5 cellular contexts compared by ENCODE assay signal in the genomic region with DNA sequence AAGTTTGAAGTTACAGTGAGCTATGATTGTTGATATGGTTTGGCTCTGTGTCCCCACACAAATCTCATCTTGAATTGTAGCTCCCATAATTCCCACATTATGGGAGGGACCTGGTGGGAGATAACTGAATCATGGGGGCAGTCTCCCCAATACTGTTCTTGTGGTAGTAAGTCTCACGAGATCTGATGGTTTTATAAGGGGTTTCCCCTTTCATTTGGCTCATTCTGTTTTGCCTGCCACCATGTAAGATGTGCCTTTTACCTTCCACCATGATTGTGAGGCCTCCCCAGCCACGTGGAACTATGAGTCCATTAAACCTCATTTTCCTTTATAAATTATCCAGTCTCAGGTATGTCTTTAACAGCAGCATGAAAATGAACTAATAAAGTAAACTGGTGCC. TPM values are rescaled to one million over a fixed set of nuclear protein-coding genes. Genes with fewer than 3 reads are reported as not detected.
DNase-seq lines count a peak whose midpoint lies in the region; ATAC-seq, FAIRE-seq and TF ChIP-seq lines count a peak whose summit lies in the region.
"Not testable (repeated sequence)": the region's sequence is repeated elsewhere in the genome, so short reads cannot be mapped to it uniquely, and the experiment has no call there.

No MANE protein-coding gene starts in this region.

- peaks cover 67% of the 10 kb centered on the region for H3K9me3 ChIP-seq in A549
- H3K9me3 ChIP-seq in K562 (replicated peaks; ENCODE audit: control insufficient read depth, insufficient read depth, low read depth, low read length) = peaks cover 22% of the 10 kb centered on the region

- TF ChIP-seq POLR2A in A549 (IDR thresholded peaks at IDR 0.05; ENCODE audit: low read length); K562 (conservative IDR thresholded peaks at IDR 0.05): not testable (repeated sequence)

- in situ Hi-C loops in K562 (cut with MboI) = not testable (repeated sequence)

- not testable (repeated sequence) for H3K4me3 ChIP-seq in A549, K562

- not testable (repeated sequence) for H3K79me2 ChIP-seq in K562 (ENCODE audit: control insufficient read depth, insufficient read depth, low read length)

- not testable (repeated sequence) for H3K4me2 ChIP-seq in A549; K562 (ENCODE audit: insufficient read depth, low read length)

- peaks cover 26% of the 10 kb centered on the region for H3K9me3 Mint-ChIP-seq in activated CD8-positive, alpha-beta T cell treated with anti-CD3 and anti-CD28 coated beads for 36 hours
- H3K9me3 Mint-ChIP-seq in endothelial cell (ENCODE audit: unreplicated experiment) = peaks cover 32% of the 10 kb centered on the region
- not testable (repeated sequence) for H3K9me3 Mint-ChIP-seq in stimulated activated effector memory CD8-positive, alpha-beta T cell treated with anti-CD3 and anti-CD28 coated beads, Interleukin-12 subunit alpha, Interleukin-12 subunit beta, amount 100 ng/mL, for 72 hours

- H3K27ac ChIP-seq in A549; K562 (ENCODE audit: extremely low read depth, low read depth, low read length): not testable (repeated sequence)

- peaks cover 66% of the 10 kb centered on the region for H3K36me3 Mint-ChIP-seq in activated CD8-positive, alpha-beta T cell treated with anti-CD3 and anti-CD28 coated beads for 36 hours (ENCODE audit: low read depth)
- peaks cover 90% of the 10 kb centered on the region for H3K36me3 Mint-ChIP-seq in endothelial cell (ENCODE audit: low read depth, unreplicated experiment)
- H3K36me3 Mint-ChIP-seq in stimulated activated effector memory CD8-positive, alpha-beta T cell treated with anti-CD3 and anti-CD28 coated beads, Interleukin-12 subunit alpha, Interleukin-12 subunit beta, amount 100 ng/mL, for 72 hours = peaks cover 66% of the 10 kb centered on the region

- H3K9me1 ChIP-seq in K562 (ENCODE audit: control insufficient read depth, insufficient read depth, low read length) = not testable (repeated sequence)

- intact Hi-C loops in activated CD8-positive, alpha-beta T cell treated with anti-CD3 and anti-CD28 coated beads for 36 hours (cut with micrococcal nuclease); K562 (cut with micrococcal nuclease): not testable (repeated sequence)

- TF ChIP-seq RAD21 in A549 (conservative IDR thresholded peaks at IDR 0.05 in 1 of 2, IDR thresholded peaks at IDR 0.05 in 1 of 2); K562 (CRISPR knock-in tag; conservative IDR thresholded peaks at IDR 0.05 in 1 of 2, IDR thresholded peaks at IDR 0.05 in 1 of 2): not testable (repeated sequence)

- 98% methylated on average over 2 of the region's 2 CpGs for WGBS in A549 (ENCODE audit: missing lambda C conversion rate)
- WGBS in K562 (ENCODE audit: insufficient coverage, low coverage, missing lambda C conversion rate) = 50% methylated on average over 2 of the region's 2 CpGs

- not testable (repeated sequence) for H2AFZ ChIP-seq in K562 (ENCODE audit: low read depth, low read length)

- not testable (repeated sequence) for FAIRE-seq in A549 (lab: Jason Lieb, UNC); K562 (lab: Jason Lieb, UNC)

- H3K4me1 ChIP-seq in A549; K562 (replicated peaks in 1 of 2; ENCODE audit: control insufficient read depth in 2 of 2, insufficient read depth in 2 of 2, low read length in 2 of 2): not testable (repeated sequence)

- not testable (repeated sequence) for H3K9ac ChIP-seq in K562 (ENCODE audit: insufficient read depth in 1 of 2, low read depth in 2 of 2, low read length in 2 of 2)

- not testable (repeated sequence) for H3K27me3 Mint-ChIP-seq in activated CD8-positive, alpha-beta T cell treated with anti-CD3 and anti-CD28 coated beads for 36 hours; endothelial cell (ENCODE audit: unreplicated experiment)

- peaks cover 31% of the 10 kb centered on the region; the same call in 2 of the 3 replicates for H3K36me3 ChIP-seq in K562 (ENCODE audit: control insufficient read depth, insufficient read depth, low read length)

- DNase-seq in A549 (ENCODE audit: low read depth in 1 of 2, low spot score in 1 of 2); activated CD8-positive, alpha-beta T cell treated with anti-CD3 and anti-CD28 coated beads for 36 hours; K562 (ENCODE audit: extremely low read depth in 1 of 4, low spot score in 3 of 4); endothelial cell (ENCODE audit: low spot score); stimulated activated effector memory CD8-positive, alpha-beta T cell treated with anti-CD3 and anti-CD28 coated beads, Interleukin-12 subunit alpha, Interleukin-12 subunit beta, amount 100 ng/mL, for 72 hours (ENCODE audit: low spot score in 2 of 2): not testable (repeated sequence)

- not testable (repeated sequence) for H3K27me3 ChIP-seq in K562 (ENCODE audit: control insufficient read depth in 2 of 2, insufficient read depth in 2 of 2, low read length in 2 of 2)

- not testable (repeated sequence) for TF ChIP-seq CTCF in A549 (IDR thresholded peaks at IDR 0.05); activated CD8-positive, alpha-beta T cell treated with anti-CD3 and anti-CD28 coated beads for 36 hours (IDR thresholded peaks at IDR 0.05); K562 (IDR thresholded peaks at IDR 0.05 in 2 of 3, conservative IDR thresholded peaks at IDR 0.05 in 1 of 3; ENCODE audit: insufficient read depth in 2 of 3, low read depth in 1 of 3, low read length in 3 of 3); endothelial cell (IDR thresholded peaks at IDR 0.05; ENCODE audit: unreplicated experiment)

- not testable (repeated sequence) for H3K4me3 Mint-ChIP-seq in activated CD8-positive, alpha-beta T cell treated with anti-CD3 and anti-CD28 coated beads for 36 hours; stimulated activated effector memory CD8-positive, alpha-beta T cell treated with anti-CD3 and anti-CD28 coated beads, Interleukin-12 subunit alpha, Interleukin-12 subunit beta, amount 100 ng/mL, for 72 hours
- H3K4me3 Mint-ChIP-seq in endothelial cell (ENCODE audit: unreplicated experiment) = peak overlapping the region; percentile 84

- H4K20me1 ChIP-seq in K562 (replicated peaks; ENCODE audit: control insufficient read depth, insufficient read depth, low read length) = not testable (repeated sequence)

- TF ChIP-seq EP300 in A549 (IDR thresholded peaks at IDR 0.05); K562 (IDR thresholded peaks at IDR 0.05; ENCODE audit: low read length): not testable (repeated sequence)

- CTCF ChIA-PET in A549 (lab: Yijun Ruan, JAX); activated CD8-positive, alpha-beta T cell treated with anti-CD3 and anti-CD28 coated beads for 36 hours (lab: Charles Lee); K562 (lab: Yijun Ruan, JAX; ENCODE audit: low intra/inter-chr PET ratio): not testable (repeated sequence)

- POLR2A ChIA-PET in A549 (lab: Yijun Ruan, JAX); activated CD8-positive, alpha-beta T cell treated with anti-CD3 and anti-CD28 coated beads for 36 hours (lab: Charles Lee); K562 (lab: Yijun Ruan, JAX): not testable (repeated sequence)

- BruUV-seq in K562 (replicated peaks; lab: Mats Ljungman, UMichigan) = not testable (repeated sequence)

- not testable (repeated sequence) for H3K4me1 Mint-ChIP-seq in activated CD8-positive, alpha-beta T cell treated with anti-CD3 and anti-CD28 coated beads for 36 hours (ENCODE audit: low read depth); endothelial cell (ENCODE audit: unreplicated experiment); stimulated activated effector memory CD8-positive, alpha-beta T cell treated with anti-CD3 and anti-CD28 coated beads, Interleukin-12 subunit alpha, Interleukin-12 subunit beta, amount 100 ng/mL, for 72 hours

- H3K27ac Mint-ChIP-seq in activated CD8-positive, alpha-beta T cell treated with anti-CD3 and anti-CD28 coated beads for 36 hours = peak overlapping the region; percentile 38
- not testable (repeated sequence) for H3K27ac Mint-ChIP-seq in endothelial cell (ENCODE audit: unreplicated experiment)
- H3K27ac Mint-ChIP-seq in stimulated activated effector memory CD8-positive, alpha-beta T cell treated with anti-CD3 and anti-CD28 coated beads, Interleukin-12 subunit alpha, Interleukin-12 subunit beta, amount 100 ng/mL, for 72 hours = peak overlapping the region; percentile 11

- not testable (repeated sequence) for ATAC-seq in A549; activated CD8-positive, alpha-beta T cell treated with anti-CD3 and anti-CD28 coated beads for 36 hours; K562; stimulated activated effector memory CD8-positive, alpha-beta T cell treated with anti-CD3 and anti-CD28 coated beads, Interleukin-12 subunit alpha, Interleukin-12 subunit beta, amount 100 ng/mL, for 72 hours

RNA-seq across cellular contexts. Expression of gene APPBP2, which starts 35.4 kb away (rescaled TPM):
- 22.5 and 31.6 TPM in 2 replicates for polyA plus RNA-seq in A549 (2011; rRNA removed)
- 3.4 and 4.2 TPM in 2 replicates for polyA plus RNA-seq in A549 (2012; cell fraction: cytosol; rRNA removed)
- 2.4 and 3.5 TPM in 2 replicates for polyA plus RNA-seq in A549 (2012; cell fraction: nucleus; rRNA removed)
- polyA plus RNA-seq in A549 (2017; fragmentation: RNase III; extraction: RNeasy Plus Mini Kit Qiagen cat#74134 plus additional on column Dnase treatment) = 32.1 to 35.2 TPM (median 34.0 TPM) in 3 replicates
- 32.6 and 41.5 TPM in 2 replicates for polyA minus RNA-seq in A549 (2011; rRNA and poly(A)+ RNA removed)
- 10 to 100 TPM; 22.5 to 22.8 TPM for total RNA-seq in activated CD8-positive, alpha-beta T cell treated with anti-CD3 and anti-CD28 coated beads for 36 hours
- total RNA-seq in K562 (2011; cell fraction: chromatin; rRNA removed; ENCODE audit: low replicate concordance) = 18.9 and 23.0 TPM in 2 replicates
- 4.7 and 6.0 TPM in 2 replicates for total RNA-seq in K562 (2011; cell fraction: nucleolus; rRNA removed)
- total RNA-seq in K562 (2011; cell fraction: nucleoplasm; rRNA removed) = 8.2 and 9.9 TPM in 2 replicates
- 5.1 and 6.1 TPM in 2 replicates for total RNA-seq in K562 (2014; rRNA removed)
- 16.8 and 19.0 TPM in 2 replicates for total RNA-seq in K562 (2014; rRNA removed; fragmentation: Illumina TruSeq; extraction: Trizol)
- total RNA-seq in K562 (2015; rRNA removed; fragmentation: Illumina TruSeq; extraction: Trizol) = 9.4 and 10.0 TPM in 2 replicates
- 14.7 and 15.4 TPM in 2 replicates for total RNA-seq in K562 (2021)
- 12.6 and 15.5 TPM in 2 replicates for polyA plus RNA-seq in K562 (2011; rRNA removed)
- 1.6 and 4.8 TPM in 2 replicates for polyA plus RNA-seq in K562 (2011; cell fraction: cytosol; rRNA removed)
- 4.1 and 7.1 TPM in 2 replicates for polyA plus RNA-seq in K562 (2011; cell fraction: nucleus; rRNA removed)
- polyA plus RNA-seq in K562 (2012) = 8.8 and 9.0 TPM in 2 replicates
- 5.3 and 6.9 TPM in 2 replicates for polyA plus RNA-seq in K562 (2014; fragmentation: Illumina TruSeq; extraction: Trizol)
- polyA plus RNA-seq in K562 (2014; fragmentation: Nextera tagmentation; extraction: Ambion mirVana) = 1 to 10 TPM; 2.7 to 3.4 TPM
- polyA plus RNA-seq in K562 (2014; rRNA removed) = 3.7 and 5.4 TPM in 2 replicates
- polyA minus RNA-seq in K562 (2011; rRNA and poly(A)+ RNA removed) = 26.3 and 28.3 TPM in 2 replicates
- 5.3 and 10.0 TPM in 2 replicates for polyA minus RNA-seq in K562 (2011; cell fraction: cytosol; rRNA and poly(A)+ RNA removed)
- 3.6 and 7.4 TPM in 2 replicates for polyA minus RNA-seq in K562 (2011; cell fraction: nucleus; rRNA and poly(A)+ RNA removed)
- 34.8 TPM for total RNA-seq in endothelial cell (ENCODE audit: unreplicated experiment)
